17 cellular contexts compared by ENCODE assay signal in genomic region chr7:148255333-148255732, GRCh38.
DNase-seq lines count a peak whose midpoint lies in the region; ATAC-seq, FAIRE-seq and TF ChIP-seq lines count a peak whose summit lies in the region.
"Had no signal": no experiment of that assay in that cellular context is flagged by ENCODE, and none has a peak within 500 bp of the region (broad histone marks: within the 10 kb centered on the region; RNA-seq: fewer than 3 reads in every experiment).

No MANE protein-coding gene starts in this region.

- peak; percentile 76 for FAIRE-seq in endometrium (lab: Jason Lieb, UNC)

- H3K79me2 ChIP-seq in OCI-LY3 (ENCODE audit: low read length): no peaks in the 10 kb centered on the region

- peaks cover 17% of the 10 kb centered on the region for H3K36me3 Mint-ChIP-seq in stimulated activated memory B cell treated with anti-CD40 and anti-IgM and Interleukin-4, amounts not matched to agents 10 μg/mL and 1 μg/mL and 100 μg/mL, for 72 hours

- no peak overlapping the region for H3K27ac ChIP-seq in heart right ventricle
- no peak overlapping the region for H3K27ac ChIP-seq in OCI-LY3 (ENCODE audit: low read length)
- no peak overlapping the region for H3K27ac ChIP-seq in upper lobe of right lung
- H3K27ac ChIP-seq: coronary artery, psoas muscle, vagina had no signal

- H3K27me3 Mint-ChIP-seq in stimulated activated memory B cell treated with anti-CD40 and anti-IgM and Interleukin-4, amounts not matched to agents 10 μg/mL and 1 μg/mL and 100 μg/mL, for 72 hours: peaks cover 42% of the 10 kb centered on the region

- 50 to 72% methylated on average over 3 of the region's 3 CpGs for WGBS in heart right ventricle, 2 donors

- no peak overlapping the region for H3K9ac ChIP-seq in OCI-LY3 (ENCODE audit: low read length)

- intact Hi-C loops in heart right ventricle (cut with DNase I) (loop anchor here in 1 of 10 donors (10.0 kb wide), 1 partner anchor 709 kb away; no protein-coding TSS in a partner anchor), cardiac septum (cut with DNase I) (no loop called here), upper lobe of right lung (cut with DNase I) (no loop called here)

- H3K4me1 ChIP-seq in heart right ventricle (no peaks in the 10 kb centered on the region), OCI-LY3 (ENCODE audit: low read length) (peaks cover 33% of the 10 kb centered on the region), upper lobe of right lung (no peaks in the 10 kb centered on the region)
- H3K4me1 ChIP-seq: psoas muscle, vagina had no signal

- peak overlapping the region; percentile 60 for H3K4me2 ChIP-seq in OCI-LY3 (ENCODE audit: low read length)

- peaks cover 0 to 32% (median 7%) of the 10 kb centered on the region in 7 donors for H3K27me3 ChIP-seq in heart right ventricle
- H3K27me3 ChIP-seq in OCI-LY3 (ENCODE audit: low read depth, low read length): peaks cover 38% of the 10 kb centered on the region
- H3K27me3 ChIP-seq in upper lobe of right lung: no peaks in the 10 kb centered on the region
- H3K27me3 ChIP-seq: vagina had no signal

- H3K4me3 ChIP-seq in heart right ventricle: no peak overlapping the region
- peak overlapping the region; percentile 41; the same call in 1 of the 2 replicates for H3K4me3 ChIP-seq in OCI-LY3 (ENCODE audit: low read length)
- no peak overlapping the region for H3K4me3 ChIP-seq in upper lobe of right lung
- H3K4me3 ChIP-seq: coronary artery, psoas muscle, vagina had no signal

- no peaks in the 10 kb centered on the region for H3K4me1 Mint-ChIP-seq in stimulated activated memory B cell treated with anti-CD40 and anti-IgM and Interleukin-4, amounts not matched to agents 10 μg/mL and 1 μg/mL and 100 μg/mL, for 72 hours
- H3K4me1 Mint-ChIP-seq: WTC11 had no signal

- no peak for DNase-seq in heart right ventricle
- no peak for DNase-seq in cardiac septum (ENCODE audit: low spot score)
- no peak for DNase-seq in upper lobe of right lung
- no peak for DNase-seq in GM19240 (ENCODE audit: insufficient read length, low spot score)
- DNase-seq: activated CD8-positive, alpha-beta memory T cell treated with anti-CD3 and anti-CD28 coated beads, Interleukin-2, amount 50 U/mL, for 48 hours; H7; NCI-H1048; NCI-H526; psoas muscle had no signal

- H3K9me3 Mint-ChIP-seq in stimulated activated memory B cell treated with anti-CD40 and anti-IgM and Interleukin-4, amounts not matched to agents 10 μg/mL and 1 μg/mL and 100 μg/mL, for 72 hours: peaks cover 17% of the 10 kb centered on the region

- TF ChIP-seq CTCF in heart right ventricle (IDR thresholded peaks at IDR 0.05) (peak in 6 of 9 donors; percentile 14 to 42 (median 22)), OCI-LY3 (IDR thresholded peaks at IDR 0.05; ENCODE audit: low read depth, low read length) (peak; percentile 46), upper lobe of right lung (IDR thresholded peaks at IDR 0.05) (peak; percentile 24)

- no peak overlapping the region for H3K4me3 Mint-ChIP-seq in stimulated activated memory B cell treated with anti-CD40 and anti-IgM and Interleukin-4, amounts not matched to agents 10 μg/mL and 1 μg/mL and 100 μg/mL, for 72 hours
- H3K4me3 Mint-ChIP-seq: activated naive CD8-positive, alpha-beta T cell; WTC11 had no signal

- H3K9me3 ChIP-seq in heart right ventricle (peaks cover 0 to 14% (median 3%) of the 10 kb centered on the region in 11 donors), OCI-LY3 (ENCODE audit: insufficient read depth, low read length) (peaks cover 15% of the 10 kb centered on the region; the same call in 1 of the 2 replicates), upper lobe of right lung (no peaks in the 10 kb centered on the region)
- H3K9me3 ChIP-seq: psoas muscle, vagina had no signal

- ATAC-seq in heart right ventricle (no peak), upper lobe of right lung (no peak), HG02623 (IDR thresholded peaks at IDR 0.05; ENCODE audit: unreplicated experiment) (no peak)
- no peak for ATAC-seq in stimulated activated memory B cell treated with anti-CD40 and anti-IgM and Interleukin-4, amounts not matched to agents 10 μg/mL and 1 μg/mL and 100 μg/mL, for 72 hours
- ATAC-seq: psoas muscle, WTC11 had no signal

- H3K36me3 ChIP-seq in heart right ventricle (no peaks in the 10 kb centered on the region), OCI-LY3 (replicated peaks; ENCODE audit: low read depth, low read length) (peaks cover 6% of the 10 kb centered on the region), upper lobe of right lung (no peaks in the 10 kb centered on the region)
- H3K36me3 ChIP-seq: vagina had no signal

- no peak overlapping the region for H2AFZ ChIP-seq in OCI-LY3 (ENCODE audit: low read depth, low read length)

- H4K20me1 ChIP-seq in OCI-LY3 (ENCODE audit: insufficient read depth, low read length): no peaks in the 10 kb centered on the region

- no peak overlapping the region for H3K27ac Mint-ChIP-seq in stimulated activated memory B cell treated with anti-CD40 and anti-IgM and Interleukin-4, amounts not matched to agents 10 μg/mL and 1 μg/mL and 100 μg/mL, for 72 hours
- H3K27ac Mint-ChIP-seq: activated naive CD8-positive, alpha-beta T cell; WTC11 had no signal
